In the genomic region with DNA sequence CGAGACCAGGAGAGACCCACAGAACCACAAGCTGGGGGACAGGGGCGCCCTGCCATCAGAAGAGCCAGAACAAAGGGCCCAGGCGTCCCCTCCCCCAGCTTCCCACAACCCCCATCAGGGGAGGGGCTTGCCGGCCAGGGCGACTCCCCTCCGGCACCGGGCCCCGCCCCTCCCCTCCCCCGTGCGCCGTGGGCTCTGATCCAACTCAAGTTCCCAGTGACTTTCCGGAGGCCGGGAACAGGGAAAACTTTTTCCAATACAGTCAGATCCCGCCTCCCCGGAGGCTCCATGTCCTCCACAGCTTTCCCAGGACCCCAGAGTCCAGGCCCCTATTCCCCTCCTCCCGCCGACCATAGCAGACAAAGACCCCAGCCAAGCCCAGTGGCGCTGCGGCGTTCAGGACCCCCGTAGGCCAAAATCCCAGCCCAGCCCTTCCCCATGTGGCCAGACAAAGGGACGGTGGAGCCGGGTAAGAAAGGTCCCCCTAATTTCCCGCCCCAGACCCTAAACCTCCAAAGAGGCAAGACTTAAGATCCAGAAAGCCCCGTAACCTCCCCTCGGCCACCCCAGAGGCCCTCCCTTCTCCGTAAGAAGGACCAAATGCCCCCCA, we compare ENCODE assay signal across 1 cellular context.
A peak's percentile ranks its signal among the peaks of the same experiment; 100 is the strongest.
TF ChIP-seq lines count a peak whose summit lies in the region.

No MANE protein-coding gene starts in this region.

TF ChIP-seq in HepG2, 621 proteins besides CTCF, POLR2A, EP300 and RAD21 (continues in another document):
- TF ChIP-seq HNRNPLL (IDR thresholded peaks at IDR 0.05; ENCODE audit: low read depth, low read length, poor library complexity, severe bottlenecking) (peak; percentile 30), ZFP36L1 (CRISPR knock-in tag; IDR thresholded peaks at IDR 0.05) (no peak), SALL1 (CRISPR knock-in tag; IDR thresholded peaks at IDR 0.05) (peak; percentile 41; the same call in 1 of the 2 replicates), SP5 (CRISPR knock-in tag; IDR thresholded peaks at IDR 0.05; ENCODE audit: borderline replicate concordance, low read depth) (peak; percentile 31; the same call in 1 of the 2 replicates), RARA (CRISPR knock-in tag; IDR thresholded peaks at IDR 0.05) (no peak), PCBP1 (IDR thresholded peaks at IDR 0.05; ENCODE audit: borderline replicate concordance, low read depth, low read length) (no peak), NRL (CRISPR knock-in tag; IDR thresholded peaks at IDR 0.05; ENCODE audit: borderline replicate concordance) (no peak), SAP130 (CRISPR knock-in tag; IDR thresholded peaks at IDR 0.05; ENCODE audit: low read depth) (peak; percentile 31), ZFP90 (CRISPR knock-in tag; IDR thresholded peaks at IDR 0.05; ENCODE audit: borderline replicate concordance) (0 out of 2 replicates have a peak, but pooled peaks have one; percentile 56), ZNF709 (CRISPR knock-in tag; IDR thresholded peaks at IDR 0.05) (no peak), MAZ (IDR thresholded peaks at IDR 0.05; ENCODE audit: borderline replicate concordance, low read depth, low read length) (0 out of 2 replicates have a peak, but pooled peaks have one; percentile 42), MAZ (CRISPR knock-in tag; IDR thresholded peaks at IDR 0.05; ENCODE audit: low read depth) (no peak), FOXO1 (CRISPR knock-in tag; IDR thresholded peaks at IDR 0.05) (no peak), ARNT2 (CRISPR knock-in tag; IDR thresholded peaks at IDR 0.05; ENCODE audit: low read depth) (0 out of 2 replicates have a peak, but pooled peaks have one; percentile 49), SP4 (CRISPR knock-in tag; IDR thresholded peaks at IDR 0.05) (0 out of 2 replicates have a peak, but pooled peaks have one; percentile 41), SRSF9 (IDR thresholded peaks at IDR 0.05; ENCODE audit: borderline replicate concordance, insufficient read depth, low read depth, low read length, poor library complexity, severe bottlenecking) (no peak), CBX5 (CRISPR knock-in tag; IDR thresholded peaks at IDR 0.05; ENCODE audit: borderline replicate concordance) (no peak), PRPF4 (IDR thresholded peaks at IDR 0.05; ENCODE audit: low read depth, low read length, poor library complexity, severe bottlenecking) (peak; percentile 96), ZFP37 (CRISPR knock-in tag; IDR thresholded peaks at IDR 0.05; ENCODE audit: borderline replicate concordance) (no peak), ZSCAN12 (CRISPR knock-in tag; IDR thresholded peaks at IDR 0.05) (no peak), ZNF713 (CRISPR knock-in tag; IDR thresholded peaks at IDR 0.05) (no peak), HNRNPK (IDR thresholded peaks at IDR 0.05; ENCODE audit: low read depth, low read length, poor library complexity, severe bottlenecking) (no peak), KAT2B (IDR thresholded peaks at IDR 0.05; ENCODE audit: borderline replicate concordance, low read depth, low read length) (no peak), RBFOX2 (IDR thresholded peaks at IDR 0.05; ENCODE audit: low read depth, low read length) (0 out of 2 replicates have a peak, but pooled peaks have one; percentile 14), PHF21A (CRISPR knock-in tag; IDR thresholded peaks at IDR 0.05) (peak; percentile 44; the same call in 1 of the 2 replicates), ZNF530 (CRISPR knock-in tag; IDR thresholded peaks at IDR 0.05; ENCODE audit: low read depth) (no peak), ZFX (CRISPR knock-in tag; IDR thresholded peaks at IDR 0.05; ENCODE audit: low read depth) (peak; percentile 59), SKI (IDR thresholded peaks at IDR 0.05; ENCODE audit: partially characterized antibody) (no peak), MIER3 (CRISPR knock-in tag; IDR thresholded peaks at IDR 0.05; ENCODE audit: borderline replicate concordance) (no peak), ZNF446 (CRISPR knock-in tag; IDR thresholded peaks at IDR 0.05) (no peak), ZNF567 (CRISPR knock-in tag; IDR thresholded peaks at IDR 0.05; ENCODE audit: borderline replicate concordance) (0 out of 2 replicates have a peak, but pooled peaks have one; percentile 36)
- TF ChIP-seq, protein P1, sequence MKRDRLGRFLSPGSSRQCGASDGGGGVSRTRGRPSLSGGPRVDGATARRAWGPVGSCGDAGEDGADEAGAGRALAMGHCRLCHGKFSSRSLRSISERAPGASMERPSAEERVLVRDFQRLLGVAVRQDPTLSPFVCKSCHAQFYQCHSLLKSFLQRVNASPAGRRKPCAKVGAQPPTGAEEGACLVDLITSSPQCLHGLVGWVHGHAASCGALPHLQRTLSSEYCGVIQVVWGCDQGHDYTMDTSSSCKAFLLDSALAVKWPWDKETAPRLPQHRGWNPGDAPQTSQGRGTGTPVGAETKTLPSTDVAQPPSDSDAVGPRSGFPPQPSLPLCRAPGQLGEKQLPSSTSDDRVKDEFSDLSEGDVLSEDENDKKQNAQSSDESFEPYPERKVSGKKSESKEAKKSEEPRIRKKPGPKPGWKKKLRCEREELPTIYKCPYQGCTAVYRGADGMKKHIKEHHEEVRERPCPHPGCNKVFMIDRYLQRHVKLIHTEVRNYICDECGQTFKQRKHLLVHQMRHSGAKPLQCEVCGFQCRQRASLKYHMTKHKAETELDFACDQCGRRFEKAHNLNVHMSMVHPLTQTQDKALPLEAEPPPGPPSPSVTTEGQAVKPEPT (CRISPR knock-in tag; IDR thresholded peaks at IDR 0.05; ENCODE audit: low read depth), result no peak
- TF ChIP-seq, protein P2, sequence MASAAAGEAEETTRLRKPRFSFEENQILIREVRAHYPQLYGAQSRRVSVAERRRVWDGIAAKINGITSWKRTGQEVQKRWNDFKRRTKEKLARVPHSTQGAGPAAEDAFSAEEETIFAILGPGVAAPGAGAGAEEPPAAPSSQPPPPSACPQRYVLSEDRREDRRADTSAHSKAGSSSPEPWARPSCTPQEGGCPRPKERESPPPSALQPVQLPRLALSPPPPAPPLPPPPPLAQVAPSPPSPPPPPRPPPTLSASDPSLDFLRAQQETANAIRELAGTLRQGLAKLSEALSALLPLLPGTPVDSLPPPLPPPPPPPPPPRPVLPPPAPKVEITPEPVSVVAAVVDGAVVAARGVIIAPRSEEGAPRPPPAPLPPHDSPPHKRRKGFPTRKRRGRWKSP (CRISPR knock-in tag; IDR thresholded peaks at IDR 0.05), result peak; percentile 51; the same call in 1 of the 2 replicates
- TF ChIP-seq, protein P3, sequence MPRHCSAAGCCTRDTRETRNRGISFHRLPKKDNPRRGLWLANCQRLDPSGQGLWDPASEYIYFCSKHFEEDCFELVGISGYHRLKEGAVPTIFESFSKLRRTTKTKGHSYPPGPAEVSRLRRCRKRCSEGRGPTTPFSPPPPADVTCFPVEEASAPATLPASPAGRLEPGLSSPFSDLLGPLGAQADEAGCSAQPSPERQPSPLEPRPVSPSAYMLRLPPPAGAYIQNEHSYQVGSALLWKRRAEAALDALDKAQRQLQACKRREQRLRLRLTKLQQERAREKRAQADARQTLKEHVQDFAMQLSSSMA (CRISPR knock-in tag; IDR thresholded peaks at IDR 0.05), result no peak
- TF ChIP-seq, protein P4, sequence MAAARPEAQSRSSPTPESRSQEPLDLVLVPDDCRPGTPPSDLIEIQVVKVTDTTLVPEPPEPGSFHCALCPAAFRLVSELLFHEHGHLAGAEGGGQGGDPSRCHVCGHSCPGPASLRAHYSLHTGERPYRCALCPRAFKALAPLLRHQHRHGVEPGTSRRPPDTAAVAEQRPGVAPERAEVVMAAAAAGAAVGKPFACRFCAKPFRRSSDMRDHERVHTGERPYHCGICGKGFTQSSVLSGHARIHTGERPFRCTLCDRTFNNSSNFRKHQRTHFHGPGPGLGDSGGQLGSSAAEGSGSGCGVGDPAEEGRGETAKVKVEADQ (CRISPR knock-in tag; IDR thresholded peaks at IDR 0.05; ENCODE audit: borderline replicate concordance), result no peak
- TF ChIP-seq, protein P5, sequence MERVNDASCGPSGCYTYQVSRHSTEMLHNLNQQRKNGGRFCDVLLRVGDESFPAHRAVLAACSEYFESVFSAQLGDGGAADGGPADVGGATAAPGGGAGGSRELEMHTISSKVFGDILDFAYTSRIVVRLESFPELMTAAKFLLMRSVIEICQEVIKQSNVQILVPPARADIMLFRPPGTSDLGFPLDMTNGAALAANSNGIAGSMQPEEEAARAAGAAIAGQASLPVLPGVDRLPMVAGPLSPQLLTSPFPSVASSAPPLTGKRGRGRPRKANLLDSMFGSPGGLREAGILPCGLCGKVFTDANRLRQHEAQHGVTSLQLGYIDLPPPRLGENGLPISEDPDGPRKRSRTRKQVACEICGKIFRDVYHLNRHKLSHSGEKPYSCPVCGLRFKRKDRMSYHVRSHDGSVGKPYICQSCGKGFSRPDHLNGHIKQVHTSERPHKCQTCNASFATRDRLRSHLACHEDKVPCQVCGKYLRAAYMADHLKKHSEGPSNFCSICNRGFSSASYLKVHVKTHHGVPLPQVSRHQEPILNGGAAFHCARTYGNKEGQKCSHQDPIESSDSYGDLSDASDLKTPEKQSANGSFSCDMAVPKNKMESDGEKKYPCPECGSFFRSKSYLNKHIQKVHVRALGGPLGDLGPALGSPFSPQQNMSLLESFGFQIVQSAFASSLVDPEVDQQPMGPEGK (CRISPR knock-in tag; IDR thresholded peaks at IDR 0.05), result peak; percentile 59; the same call in 1 of the 2 replicates
- TF ChIP-seq, protein P6, sequence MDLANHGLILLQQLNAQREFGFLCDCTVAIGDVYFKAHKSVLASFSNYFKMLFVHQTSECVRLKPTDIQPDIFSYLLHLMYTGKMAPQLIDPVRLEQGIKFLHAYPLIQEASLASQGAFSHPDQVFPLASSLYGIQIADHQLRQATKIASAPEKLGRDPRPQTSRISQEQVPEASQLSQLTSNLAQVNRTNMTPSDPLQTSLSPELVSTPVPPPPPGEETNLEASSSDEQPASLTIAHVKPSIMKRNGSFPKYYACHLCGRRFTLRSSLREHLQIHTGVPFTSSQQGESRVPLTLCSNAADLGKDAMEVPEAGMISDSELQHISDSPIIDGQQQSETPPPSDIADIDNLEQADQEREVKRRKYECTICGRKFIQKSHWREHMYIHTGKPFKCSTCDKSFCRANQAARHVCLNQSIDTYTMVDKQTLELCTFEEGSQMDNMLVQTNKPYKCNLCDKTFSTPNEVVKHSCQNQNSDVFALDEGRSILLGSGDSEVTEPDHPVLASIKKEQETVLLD (CRISPR knock-in tag; IDR thresholded peaks at IDR 0.05; ENCODE audit: low read depth), result no peak
- TF ChIP-seq, protein P7, sequence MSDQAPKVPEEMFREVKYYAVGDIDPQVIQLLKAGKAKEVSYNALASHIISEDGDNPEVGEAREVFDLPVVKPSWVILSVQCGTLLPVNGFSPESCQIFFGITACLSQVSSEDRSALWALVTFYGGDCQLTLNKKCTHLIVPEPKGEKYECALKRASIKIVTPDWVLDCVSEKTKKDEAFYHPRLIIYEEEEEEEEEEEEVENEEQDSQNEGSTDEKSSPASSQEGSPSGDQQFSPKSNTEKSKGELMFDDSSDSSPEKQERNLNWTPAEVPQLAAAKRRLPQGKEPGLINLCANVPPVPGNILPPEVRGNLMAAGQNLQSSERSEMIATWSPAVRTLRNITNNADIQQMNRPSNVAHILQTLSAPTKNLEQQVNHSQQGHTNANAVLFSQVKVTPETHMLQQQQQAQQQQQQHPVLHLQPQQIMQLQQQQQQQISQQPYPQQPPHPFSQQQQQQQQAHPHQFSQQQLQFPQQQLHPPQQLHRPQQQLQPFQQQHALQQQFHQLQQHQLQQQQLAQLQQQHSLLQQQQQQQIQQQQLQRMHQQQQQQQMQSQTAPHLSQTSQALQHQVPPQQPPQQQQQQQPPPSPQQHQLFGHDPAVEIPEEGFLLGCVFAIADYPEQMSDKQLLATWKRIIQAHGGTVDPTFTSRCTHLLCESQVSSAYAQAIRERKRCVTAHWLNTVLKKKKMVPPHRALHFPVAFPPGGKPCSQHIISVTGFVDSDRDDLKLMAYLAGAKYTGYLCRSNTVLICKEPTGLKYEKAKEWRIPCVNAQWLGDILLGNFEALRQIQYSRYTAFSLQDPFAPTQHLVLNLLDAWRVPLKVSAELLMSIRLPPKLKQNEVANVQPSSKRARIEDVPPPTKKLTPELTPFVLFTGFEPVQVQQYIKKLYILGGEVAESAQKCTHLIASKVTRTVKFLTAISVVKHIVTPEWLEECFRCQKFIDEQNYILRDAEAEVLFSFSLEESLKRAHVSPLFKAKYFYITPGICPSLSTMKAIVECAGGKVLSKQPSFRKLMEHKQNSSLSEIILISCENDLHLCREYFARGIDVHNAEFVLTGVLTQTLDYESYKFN (CRISPR knock-in tag; conservative IDR thresholded peaks at IDR 0.05), result peak; percentile 64
- TF ChIP-seq, protein P8, sequence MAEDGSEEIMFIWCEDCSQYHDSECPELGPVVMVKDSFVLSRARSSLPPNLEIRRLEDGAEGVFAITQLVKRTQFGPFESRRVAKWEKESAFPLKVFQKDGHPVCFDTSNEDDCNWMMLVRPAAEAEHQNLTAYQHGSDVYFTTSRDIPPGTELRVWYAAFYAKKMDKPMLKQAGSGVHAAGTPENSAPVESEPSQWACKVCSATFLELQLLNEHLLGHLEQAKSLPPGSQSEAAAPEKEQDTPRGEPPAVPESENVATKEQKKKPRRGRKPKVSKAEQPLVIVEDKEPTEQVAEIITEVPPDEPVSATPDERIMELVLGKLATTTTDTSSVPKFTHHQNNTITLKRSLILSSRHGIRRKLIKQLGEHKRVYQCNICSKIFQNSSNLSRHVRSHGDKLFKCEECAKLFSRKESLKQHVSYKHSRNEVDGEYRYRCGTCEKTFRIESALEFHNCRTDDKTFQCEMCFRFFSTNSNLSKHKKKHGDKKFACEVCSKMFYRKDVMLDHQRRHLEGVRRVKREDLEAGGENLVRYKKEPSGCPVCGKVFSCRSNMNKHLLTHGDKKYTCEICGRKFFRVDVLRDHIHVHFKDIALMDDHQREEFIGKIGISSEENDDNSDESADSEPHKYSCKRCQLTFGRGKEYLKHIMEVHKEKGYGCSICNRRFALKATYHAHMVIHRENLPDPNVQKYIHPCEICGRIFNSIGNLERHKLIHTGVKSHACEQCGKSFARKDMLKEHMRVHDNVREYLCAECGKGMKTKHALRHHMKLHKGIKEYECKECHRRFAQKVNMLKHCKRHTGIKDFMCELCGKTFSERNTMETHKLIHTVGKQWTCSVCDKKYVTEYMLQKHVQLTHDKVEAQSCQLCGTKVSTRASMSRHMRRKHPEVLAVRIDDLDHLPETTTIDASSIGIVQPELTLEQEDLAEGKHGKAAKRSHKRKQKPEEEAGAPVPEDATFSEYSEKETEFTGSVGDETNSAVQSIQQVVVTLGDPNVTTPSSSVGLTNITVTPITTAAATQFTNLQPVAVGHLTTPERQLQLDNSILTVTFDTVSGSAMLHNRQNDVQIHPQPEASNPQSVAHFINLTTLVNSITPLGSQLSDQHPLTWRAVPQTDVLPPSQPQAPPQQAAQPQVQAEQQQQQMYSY (CRISPR knock-in tag; IDR thresholded peaks at IDR 0.05), result no peak
- TF ChIP-seq, protein P9, sequence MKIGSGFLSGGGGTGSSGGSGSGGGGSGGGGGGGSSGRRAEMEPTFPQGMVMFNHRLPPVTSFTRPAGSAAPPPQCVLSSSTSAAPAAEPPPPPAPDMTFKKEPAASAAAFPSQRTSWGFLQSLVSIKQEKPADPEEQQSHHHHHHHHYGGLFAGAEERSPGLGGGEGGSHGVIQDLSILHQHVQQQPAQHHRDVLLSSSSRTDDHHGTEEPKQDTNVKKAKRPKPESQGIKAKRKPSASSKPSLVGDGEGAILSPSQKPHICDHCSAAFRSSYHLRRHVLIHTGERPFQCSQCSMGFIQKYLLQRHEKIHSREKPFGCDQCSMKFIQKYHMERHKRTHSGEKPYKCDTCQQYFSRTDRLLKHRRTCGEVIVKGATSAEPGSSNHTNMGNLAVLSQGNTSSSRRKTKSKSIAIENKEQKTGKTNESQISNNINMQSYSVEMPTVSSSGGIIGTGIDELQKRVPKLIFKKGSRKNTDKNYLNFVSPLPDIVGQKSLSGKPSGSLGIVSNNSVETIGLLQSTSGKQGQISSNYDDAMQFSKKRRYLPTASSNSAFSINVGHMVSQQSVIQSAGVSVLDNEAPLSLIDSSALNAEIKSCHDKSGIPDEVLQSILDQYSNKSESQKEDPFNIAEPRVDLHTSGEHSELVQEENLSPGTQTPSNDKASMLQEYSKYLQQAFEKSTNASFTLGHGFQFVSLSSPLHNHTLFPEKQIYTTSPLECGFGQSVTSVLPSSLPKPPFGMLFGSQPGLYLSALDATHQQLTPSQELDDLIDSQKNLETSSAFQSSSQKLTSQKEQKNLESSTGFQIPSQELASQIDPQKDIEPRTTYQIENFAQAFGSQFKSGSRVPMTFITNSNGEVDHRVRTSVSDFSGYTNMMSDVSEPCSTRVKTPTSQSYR (CRISPR knock-in tag; IDR thresholded peaks at IDR 0.05; ENCODE audit: borderline replicate concordance), result peak; percentile 91
